34 cellular contexts compared by ENCODE assay signal in the genomic region with DNA sequence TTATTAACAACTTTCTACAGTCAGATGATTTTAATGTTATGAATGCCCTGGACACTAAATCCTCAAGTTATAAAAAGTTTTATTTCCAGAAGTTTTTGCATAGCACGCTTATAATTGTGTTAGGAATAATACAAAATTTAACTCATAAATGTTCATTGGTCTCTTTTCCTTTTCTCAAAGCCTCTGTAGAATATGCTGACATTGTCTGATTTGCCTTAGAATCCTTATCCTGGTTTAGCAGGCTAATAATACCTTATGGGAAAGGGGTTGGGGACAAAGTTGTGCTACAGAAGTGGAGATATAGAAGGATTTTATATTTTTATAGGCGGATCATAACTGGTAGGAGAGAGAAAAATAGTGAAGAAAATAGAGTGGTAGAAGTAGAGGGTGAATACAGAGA.
"Had no signal": no experiment of that assay in that cellular context is flagged by ENCODE, and none has a peak within 500 bp of the region (broad histone marks: within the 10 kb centered on the region; RNA-seq: fewer than 3 reads in every experiment).

No MANE protein-coding gene starts in this region.

- H3K9me3 ChIP-seq: MG63 had no signal

- DNase-seq: Karpas-422, Kasumi-1, MG63, MM.1S, MV-4-11, NCI-H1048, NCI-H1092, NCI-H1092 treated with DMSO at 0.1 percent for 48 hours, NCI-H1105, NCI-H1105 treated with DMSO at 0.1 percent for 48 hours, NCI-H1417, NCI-H1417 treated with DMSO at 0.1 percent for 48 hours, NCI-H1436, NCI-H1436 treated with DMSO at 0.1 percent for 48 hours, NCI-H146, NCI-H1694, NCI-H1694 treated with DMSO at 0.1 percent for 48 hours, NCI-H187, NCI-H187 treated with DMSO at 0.1 percent for 48 hours, NCI-H1930, NCI-H2029, NCI-H2029 treated with DMSO at 0.1 percent for 48 hours, NCI-H2081, NCI-H2081 treated with DMSO at 0.1 percent for 48 hours, NCI-H2107, NCI-H2171, NCI-H2171 treated with DMSO at 0.1 percent for 48 hours, NCI-H2227 treated with DMSO at 0.1 percent for 48 hours, NCI-H226, NCI-H345, NCI-H446, NCI-H446 treated with DMSO at 0.1 percent for 48 hours, NCI-H510A, NCI-H510A treated with DMSO at 0.1 percent for 48 hours had no signal

- H3K36me3 ChIP-seq: MG63 had no signal

- H3K4me3 ChIP-seq: MG63 had no signal

- H3K27me3 ChIP-seq: MG63 had no signal
